In genomic region chr5:171422902-171423663, GRCh38 we compare ENCODE assay signal across 17 cellular contexts. TPM values are rescaled to one million over a fixed set of nuclear protein-coding genes. Genes with fewer than 3 reads are reported as not detected.
DNase-seq lines count a peak whose midpoint lies in the region; ATAC-seq and TF ChIP-seq lines count a peak whose summit lies in the region.
"Had no signal": no experiment of that assay in that cellular context is flagged by ENCODE, and none has a peak within 500 bp of the region (broad histone marks: within the 10 kb centered on the region; RNA-seq: fewer than 3 reads in every experiment).

No MANE protein-coding gene starts in this region.

- H3K36me3 Mint-ChIP-seq in osteocyte (ENCODE audit: unreplicated experiment), result no peaks in the 10 kb centered on the region
- no peaks in the 10 kb centered on the region for H3K36me3 Mint-ChIP-seq in stimulated activated effector memory CD8-positive, alpha-beta T cell treated with anti-CD3 and anti-CD28 coated beads, Interleukin-12 subunit alpha, Interleukin-12 subunit beta, amount 100 ng/mL, for 72 hours

- DNase-seq in Caki2 (ENCODE audit: low read depth) (peak; percentile 88), heart right ventricle (peak in 1 of 2 donors; percentile 45), osteocyte (ENCODE audit: extremely low spot score, unreplicated experiment) (peak; percentile 79), superior temporal gyrus (ENCODE audit: extremely low spot score) (no peak)
- DNase-seq in stimulated activated effector memory CD8-positive, alpha-beta T cell treated with anti-CD3 and anti-CD28 coated beads, Interleukin-12 subunit alpha, Interleukin-12 subunit beta, amount 100 ng/mL, for 72 hours (ENCODE audit: low spot score in 2 of 2), result no peak
- DNase-seq: activated naive CD4-positive, alpha-beta T cell treated with anti-CD3 and anti-CD28 coated beads for 36 hours; C1 segment of cervical spinal cord; DMS153; GF-D8; HFFc6; NCI-H69; PC-3 had no signal

- ATAC-seq in heart right ventricle (peak in 3 of 8 donors; percentile 1 to 31 (median 6)), GM18867 (IDR thresholded peaks at IDR 0.05; ENCODE audit: unreplicated experiment) (no peak)
- no peak for ATAC-seq in stimulated activated effector memory CD8-positive, alpha-beta T cell treated with anti-CD3 and anti-CD28 coated beads, Interleukin-12 subunit alpha, Interleukin-12 subunit beta, amount 100 ng/mL, for 72 hours
- ATAC-seq: GM12878, PC-3 had no signal

- no peaks in the 10 kb centered on the region for H3K9me3 Mint-ChIP-seq in osteocyte (ENCODE audit: unreplicated experiment)
- no peaks in the 10 kb centered on the region for H3K9me3 Mint-ChIP-seq in stimulated activated effector memory CD8-positive, alpha-beta T cell treated with anti-CD3 and anti-CD28 coated beads, Interleukin-12 subunit alpha, Interleukin-12 subunit beta, amount 100 ng/mL, for 72 hours
- H3K9me3 Mint-ChIP-seq: activated naive CD4-positive, alpha-beta T cell treated with anti-CD3 and anti-CD28 coated beads for 36 hours; HFFc6 had no signal

- in situ Hi-C loops in Caki2 (cut with HindIII; ENCODE audit: low pct_unique_long_range_greater_than_20kb, low sequenced_read_pairs), result loop anchor here (25.0 kb wide), 1 partner anchor 489 kb away; no protein-coding TSS in a partner anchor

- WGBS in heart right ventricle, 2 donors, result 66 to 76% methylated on average over 26 of the region's 26 CpGs

- H3K9me3 ChIP-seq in heart right ventricle, result no peaks in the 10 kb centered on the region
- H3K9me3 ChIP-seq: ovary had no signal

- no peak overlapping the region for H3K27ac Mint-ChIP-seq in osteocyte (ENCODE audit: unreplicated experiment)
- H3K27ac Mint-ChIP-seq in stimulated activated effector memory CD8-positive, alpha-beta T cell treated with anti-CD3 and anti-CD28 coated beads, Interleukin-12 subunit alpha, Interleukin-12 subunit beta, amount 100 ng/mL, for 72 hours, result no peak overlapping the region
- H3K27ac Mint-ChIP-seq: activated naive CD4-positive, alpha-beta T cell treated with anti-CD3 and anti-CD28 coated beads for 36 hours; HFFc6 had no signal

- peaks cover 3% of the 10 kb centered on the region for H3K27me3 Mint-ChIP-seq in osteocyte (ENCODE audit: unreplicated experiment)

- H3K4me3 ChIP-seq in heart right ventricle, result no peak overlapping the region
- H3K4me3 ChIP-seq: GM12878, ovary had no signal

- TF ChIP-seq CTCF in heart right ventricle (IDR thresholded peaks at IDR 0.05), result no peak
- no peak for TF ChIP-seq CTCF in osteocyte (IDR thresholded peaks at IDR 0.05)

- peaks cover 0 to 35% (median 0%) of the 10 kb centered on the region in 7 donors for H3K27me3 ChIP-seq in heart right ventricle

- intact Hi-C loops in heart right ventricle (cut with DNase I), result loop anchor here in 6 of 10 donors (5.0 to 10.0 kb wide), 9 partner anchors 52 to 322 kb away; no protein-coding TSS in a partner anchor

- H3K27ac ChIP-seq in heart right ventricle, result peak overlapping the region in 6 of 10 donors; percentile 18 to 90 (median 86)
- H3K27ac ChIP-seq: ovary had no signal

- 0 out of 2 replicates have a peak, but pooled peaks have one; percentile 22 for TF ChIP-seq RAD21 in Ishikawa (IDR thresholded peaks at IDR 0.05; ENCODE audit: low read depth)

- peaks cover 23% of the 10 kb centered on the region for H3K4me1 Mint-ChIP-seq in osteocyte (ENCODE audit: unreplicated experiment)
- peaks cover 11% of the 10 kb centered on the region for H3K4me1 Mint-ChIP-seq in stimulated activated effector memory CD8-positive, alpha-beta T cell treated with anti-CD3 and anti-CD28 coated beads, Interleukin-12 subunit alpha, Interleukin-12 subunit beta, amount 100 ng/mL, for 72 hours

- no peak overlapping the region for H3K4me3 Mint-ChIP-seq in osteocyte (ENCODE audit: unreplicated experiment)
- H3K4me3 Mint-ChIP-seq in stimulated activated effector memory CD8-positive, alpha-beta T cell treated with anti-CD3 and anti-CD28 coated beads, Interleukin-12 subunit alpha, Interleukin-12 subunit beta, amount 100 ng/mL, for 72 hours, result no peak overlapping the region
- H3K4me3 Mint-ChIP-seq: activated naive CD4-positive, alpha-beta T cell treated with anti-CD3 and anti-CD28 coated beads for 36 hours; HFFc6 had no signal

- peaks cover 14 to 75% (median 36%) of the 10 kb centered on the region in 9 donors for H3K4me1 ChIP-seq in heart right ventricle

- H3K36me3 ChIP-seq in heart right ventricle, result no peaks in the 10 kb centered on the region
- H3K36me3 ChIP-seq: ovary had no signal

- peak; percentile 98 for TF ChIP-seq EP300 in Ishikawa (IDR thresholded peaks at IDR 0.05; ENCODE audit: borderline replicate concordance)

TF ChIP-seq in Ishikawa, 13 proteins besides CTCF, POLR2A, EP300 and RAD21:
- TF ChIP-seq EGR1 (IDR thresholded peaks at IDR 0.05) (peak; percentile 59), CEBPB (IDR thresholded peaks at IDR 0.05) (peak; percentile 29), TCF12 (IDR thresholded peaks at IDR 0.05; ENCODE audit: low read depth) (peak; percentile 100), NFIC (IDR thresholded peaks at IDR 0.05) (peak; percentile 88), YY1 (IDR thresholded peaks at IDR 0.05; ENCODE audit: low read depth) (peak; percentile 21), CREB1 (IDR thresholded peaks at IDR 0.05; ENCODE audit: low read depth) (0 out of 2 replicates have a peak, but pooled peaks have one; percentile 34), TAF1 (IDR thresholded peaks at IDR 0.05; ENCODE audit: low read depth) (no peak; the same call in none of the 2 replicates), TEAD4 (IDR thresholded peaks at IDR 0.05) (peak; percentile 98), ZBTB7A (IDR thresholded peaks at IDR 0.05; ENCODE audit: low read depth) (peak; percentile 98), FOXM1 (IDR thresholded peaks at IDR 0.05; ENCODE audit: borderline replicate concordance, low read depth) (peak; percentile 97)
- TF ChIP-seq, protein P1, sequence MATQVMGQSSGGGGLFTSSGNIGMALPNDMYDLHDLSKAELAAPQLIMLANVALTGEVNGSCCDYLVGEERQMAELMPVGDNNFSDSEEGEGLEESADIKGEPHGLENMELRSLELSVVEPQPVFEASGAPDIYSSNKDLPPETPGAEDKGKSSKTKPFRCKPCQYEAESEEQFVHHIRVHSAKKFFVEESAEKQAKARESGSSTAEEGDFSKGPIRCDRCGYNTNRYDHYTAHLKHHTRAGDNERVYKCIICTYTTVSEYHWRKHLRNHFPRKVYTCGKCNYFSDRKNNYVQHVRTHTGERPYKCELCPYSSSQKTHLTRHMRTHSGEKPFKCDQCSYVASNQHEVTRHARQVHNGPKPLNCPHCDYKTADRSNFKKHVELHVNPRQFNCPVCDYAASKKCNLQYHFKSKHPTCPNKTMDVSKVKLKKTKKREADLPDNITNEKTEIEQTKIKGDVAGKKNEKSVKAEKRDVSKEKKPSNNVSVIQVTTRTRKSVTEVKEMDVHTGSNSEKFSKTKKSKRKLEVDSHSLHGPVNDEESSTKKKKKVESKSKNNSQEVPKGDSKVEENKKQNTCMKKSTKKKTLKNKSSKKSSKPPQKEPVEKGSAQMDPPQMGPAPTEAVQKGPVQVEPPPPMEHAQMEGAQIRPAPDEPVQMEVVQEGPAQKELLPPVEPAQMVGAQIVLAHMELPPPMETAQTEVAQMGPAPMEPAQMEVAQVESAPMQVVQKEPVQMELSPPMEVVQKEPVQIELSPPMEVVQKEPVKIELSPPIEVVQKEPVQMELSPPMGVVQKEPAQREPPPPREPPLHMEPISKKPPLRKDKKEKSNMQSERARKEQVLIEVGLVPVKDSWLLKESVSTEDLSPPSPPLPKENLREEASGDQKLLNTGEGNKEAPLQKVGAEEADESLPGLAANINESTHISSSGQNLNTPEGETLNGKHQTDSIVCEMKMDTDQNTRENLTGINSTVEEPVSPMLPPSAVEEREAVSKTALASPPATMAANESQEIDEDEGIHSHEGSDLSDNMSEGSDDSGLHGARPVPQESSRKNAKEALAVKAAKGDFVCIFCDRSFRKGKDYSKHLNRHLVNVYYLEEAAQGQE (IDR thresholded peaks at IDR 0.05; ENCODE audit: low read depth), result no peak
- TF ChIP-seq, protein P2, sequence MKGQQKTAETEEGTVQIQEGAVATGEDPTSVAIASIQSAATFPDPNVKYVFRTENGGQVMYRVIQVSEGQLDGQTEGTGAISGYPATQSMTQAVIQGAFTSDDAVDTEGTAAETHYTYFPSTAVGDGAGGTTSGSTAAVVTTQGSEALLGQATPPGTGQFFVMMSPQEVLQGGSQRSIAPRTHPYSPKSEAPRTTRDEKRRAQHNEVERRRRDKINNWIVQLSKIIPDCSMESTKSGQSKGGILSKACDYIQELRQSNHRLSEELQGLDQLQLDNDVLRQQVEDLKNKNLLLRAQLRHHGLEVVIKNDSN (IDR thresholded peaks at IDR 0.05), result no peak; the same call in 1 of the 2 replicates
- TF ChIP-seq, protein P3, sequence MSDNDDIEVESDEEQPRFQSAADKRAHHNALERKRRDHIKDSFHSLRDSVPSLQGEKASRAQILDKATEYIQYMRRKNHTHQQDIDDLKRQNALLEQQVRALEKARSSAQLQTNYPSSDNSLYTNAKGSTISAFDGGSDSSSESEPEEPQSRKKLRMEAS (IDR thresholded peaks at IDR 0.05), result peak; percentile 45

RNA-seq across cellular contexts. Expression of gene FGF18, which starts 3.6 kb away (rescaled TPM):
- 3.6 and 9.5 TPM in 2 replicates for total RNA-seq in Caki2 (2014; rRNA removed; shearing (Covaris generic); ENCODE audit: low replicate concordance)
- total RNA-seq in heart right ventricle, result 10 to 100 TPM in 8 of 10 donors, 1 to 10 TPM in 2; 2.5 to 39.2 (median 19.2) TPM
- 1 to 10 TPM; 1.7 to 4.1 TPM for polyA plus RNA-seq in heart right ventricle
- total RNA-seq in osteocyte, result 5.9 and 6.0 TPM in 2 replicates
- polyA plus RNA-seq: liver had no signal

RNA-seq across cellular contexts. Expression of gene NPM1, which starts 35.4 kb away (rescaled TPM):
- 2,650 and 4,923 TPM in 2 replicates for total RNA-seq in Caki2 (2014; rRNA removed; shearing (Covaris generic); ENCODE audit: low replicate concordance)
- total RNA-seq in heart right ventricle, result 100 to 1,000 TPM; 364 to 529 (median 465) TPM
- 1,000 to 10,000 TPM in 1 of 2 donors, 100 to 1,000 TPM in 1; 248 to 1,064 TPM for polyA plus RNA-seq in heart right ventricle
- total RNA-seq in osteocyte, result 1,157 and 1,175 TPM in 2 replicates

Comparison
In these comparisons a context has a peak if more than half of its experiments do, and no peak if none do; other contexts are left out.
1. DNase-seq: peak in Caki2 (single experiment) and osteocyte (single experiment); none in stimulated activated effector memory CD8-positive, alpha-beta T cell treated with anti-CD3 and anti-CD28 coated beads, Interleukin-12 subunit alpha, Interleukin-12 subunit beta, amount 100 ng/mL, for 72 hours (0 of 2) and superior temporal gyrus (single experiment).